Comparison of ENCODE assay signal across 1 cellular context in the genomic region with DNA sequence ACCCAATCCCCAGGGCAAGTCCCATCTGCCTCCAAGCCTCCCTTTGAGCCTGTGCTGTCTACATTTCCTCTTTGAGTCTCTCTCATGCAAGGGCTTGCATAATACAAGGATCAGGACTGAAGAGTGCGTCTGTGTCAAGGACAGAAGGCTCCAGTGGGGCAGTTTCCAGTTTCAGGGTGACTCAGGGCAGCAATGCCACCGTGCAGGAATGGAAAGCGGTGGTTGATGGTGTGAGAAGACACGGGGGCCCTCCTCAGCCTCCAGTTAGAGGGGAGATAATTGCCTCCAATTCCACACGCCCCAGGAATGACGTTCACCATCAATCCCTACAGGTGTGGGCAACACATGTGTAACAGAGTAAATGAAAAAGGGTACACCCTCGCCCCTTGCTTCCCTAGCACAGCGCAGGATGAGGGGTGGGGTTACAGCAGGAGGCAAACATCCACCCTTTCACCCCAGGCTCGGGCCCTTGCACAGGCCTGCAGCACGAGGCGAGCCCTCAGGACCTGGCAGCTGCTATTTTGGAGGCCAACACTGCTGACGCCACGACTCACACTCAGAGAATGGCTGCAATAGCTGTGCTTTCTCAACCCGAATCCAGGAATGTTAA.
TF ChIP-seq lines count a peak whose summit lies in the region.

No MANE protein-coding gene starts in this region.

TF ChIP-seq in HepG2, 621 proteins besides CTCF, POLR2A, EP300 and RAD21 (continued from another document and continues in another):
- TF ChIP-seq, protein P1, sequence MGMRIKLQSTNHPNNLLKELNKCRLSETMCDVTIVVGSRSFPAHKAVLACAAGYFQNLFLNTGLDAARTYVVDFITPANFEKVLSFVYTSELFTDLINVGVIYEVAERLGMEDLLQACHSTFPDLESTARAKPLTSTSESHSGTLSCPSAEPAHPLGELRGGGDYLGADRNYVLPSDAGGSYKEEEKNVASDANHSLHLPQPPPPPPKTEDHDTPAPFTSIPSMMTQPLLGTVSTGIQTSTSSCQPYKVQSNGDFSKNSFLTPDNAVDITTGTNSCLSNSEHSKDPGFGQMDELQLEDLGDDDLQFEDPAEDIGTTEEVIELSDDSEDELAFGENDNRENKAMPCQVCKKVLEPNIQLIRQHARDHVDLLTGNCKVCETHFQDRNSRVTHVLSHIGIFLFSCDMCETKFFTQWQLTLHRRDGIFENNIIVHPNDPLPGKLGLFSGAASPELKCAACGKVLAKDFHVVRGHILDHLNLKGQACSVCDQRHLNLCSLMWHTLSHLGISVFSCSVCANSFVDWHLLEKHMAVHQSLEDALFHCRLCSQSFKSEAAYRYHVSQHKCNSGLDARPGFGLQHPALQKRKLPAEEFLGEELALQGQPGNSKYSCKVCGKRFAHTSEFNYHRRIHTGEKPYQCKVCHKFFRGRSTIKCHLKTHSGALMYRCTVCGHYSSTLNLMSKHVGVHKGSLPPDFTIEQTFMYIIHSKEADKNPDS (CRISPR knock-in tag; IDR thresholded peaks at IDR 0.05), result 0 out of 2 replicates have a peak, but pooled peaks have one; percentile 39
- TF ChIP-seq NR2F2 (IDR thresholded peaks at IDR 0.05; ENCODE audit: borderline replicate concordance, low read depth), result 0 out of 2 replicates have a peak, but pooled peaks have one; percentile 23
- TF ChIP-seq MIER2 (CRISPR knock-in tag; IDR thresholded peaks at IDR 0.05), result 0 out of 2 replicates have a peak, but pooled peaks have one; percentile 21
- TF ChIP-seq RAD51 (IDR thresholded peaks at IDR 0.05; ENCODE audit: borderline replicate concordance), result no peak
- no peak for TF ChIP-seq FOXK2 (IDR thresholded peaks at IDR 0.05)
- TF ChIP-seq ZNF720 (CRISPR knock-in tag; IDR thresholded peaks at IDR 0.05), result no peak
- TF ChIP-seq CC2D1A (CRISPR knock-in tag; IDR thresholded peaks at IDR 0.05), result no peak
- TF ChIP-seq ZNF670 (CRISPR knock-in tag; IDR thresholded peaks at IDR 0.05; ENCODE audit: borderline replicate concordance), result no peak
- peak; percentile 66; the same call in 1 of the 2 replicates for TF ChIP-seq FOXC1 (CRISPR knock-in tag; IDR thresholded peaks at IDR 0.05; ENCODE audit: borderline replicate concordance)
- TF ChIP-seq CENPX (CRISPR knock-in tag; IDR thresholded peaks at IDR 0.05), result no peak
- TF ChIP-seq HNF4G (IDR thresholded peaks at IDR 0.05; ENCODE audit: borderline replicate concordance, low read depth, low read length), result no peak
- no peak for TF ChIP-seq HNF4G (CRISPR knock-in tag; IDR thresholded peaks at IDR 0.05; ENCODE audit: borderline replicate concordance, low read depth)
- TF ChIP-seq, protein P2, sequence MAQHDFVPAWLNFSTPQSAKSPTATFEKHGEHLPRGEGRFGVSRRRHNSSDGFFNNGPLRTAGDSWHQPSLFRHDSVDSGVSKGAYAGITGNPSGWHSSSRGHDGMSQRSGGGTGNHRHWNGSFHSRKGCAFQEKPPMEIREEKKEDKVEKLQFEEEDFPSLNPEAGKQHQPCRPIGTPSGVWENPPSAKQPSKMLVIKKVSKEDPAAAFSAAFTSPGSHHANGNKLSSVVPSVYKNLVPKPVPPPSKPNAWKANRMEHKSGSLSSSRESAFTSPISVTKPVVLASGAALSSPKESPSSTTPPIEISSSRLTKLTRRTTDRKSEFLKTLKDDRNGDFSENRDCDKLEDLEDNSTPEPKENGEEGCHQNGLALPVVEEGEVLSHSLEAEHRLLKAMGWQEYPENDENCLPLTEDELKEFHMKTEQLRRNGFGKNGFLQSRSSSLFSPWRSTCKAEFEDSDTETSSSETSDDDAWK (CRISPR knock-in tag; IDR thresholded peaks at IDR 0.05), result no peak
- TF ChIP-seq AKAP8 (CRISPR knock-in tag; IDR thresholded peaks at IDR 0.05), result no peak
- 0 out of 2 replicates have a peak, but pooled peaks have one; percentile 5 for TF ChIP-seq ZNF605 (CRISPR knock-in tag; IDR thresholded peaks at IDR 0.05)
- TF ChIP-seq, protein P3, sequence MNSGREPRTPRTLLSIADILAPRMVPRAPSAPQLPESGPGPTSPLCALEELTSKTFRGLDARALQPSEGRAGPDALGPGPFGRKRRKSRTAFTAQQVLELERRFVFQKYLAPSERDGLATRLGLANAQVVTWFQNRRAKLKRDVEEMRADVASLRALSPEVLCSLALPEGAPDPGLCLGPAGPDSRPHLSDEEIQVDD (CRISPR knock-in tag; IDR thresholded peaks at IDR 0.05; ENCODE audit: borderline replicate concordance), result no peak
- peak; percentile 40 for TF ChIP-seq MED1 (CRISPR knock-in tag; IDR thresholded peaks at IDR 0.05)
- TF ChIP-seq ZFY (CRISPR knock-in tag; IDR thresholded peaks at IDR 0.05), result 0 out of 2 replicates have a peak, but pooled peaks have one; percentile 22
- TF ChIP-seq SP5 (CRISPR knock-in tag; IDR thresholded peaks at IDR 0.05; ENCODE audit: borderline replicate concordance, low read depth), result no peak
- 0 out of 4 replicates have a peak, but pooled peaks of 1 of the 2 experiments have one; percentile 24 for TF ChIP-seq NR2F1 (CRISPR knock-in tag; IDR thresholded peaks at IDR 0.05)
- peak; percentile 83 for TF ChIP-seq RXRB (CRISPR knock-in tag; IDR thresholded peaks at IDR 0.05; ENCODE audit: borderline replicate concordance)
- TF ChIP-seq ZNF619 (CRISPR knock-in tag; IDR thresholded peaks at IDR 0.05), result no peak
- no peak for TF ChIP-seq JUNB (CRISPR knock-in tag; IDR thresholded peaks at IDR 0.05; ENCODE audit: borderline replicate concordance)
- TF ChIP-seq MTF2 (CRISPR knock-in tag; IDR thresholded peaks at IDR 0.05; ENCODE audit: borderline replicate concordance), result no peak
- TF ChIP-seq PHB2 (IDR thresholded peaks at IDR 0.05; ENCODE audit: partially characterized antibody), result no peak
- peak; percentile 28; the same call in 1 of the 2 replicates for TF ChIP-seq NCOA2 (CRISPR knock-in tag; IDR thresholded peaks at IDR 0.05)
- TF ChIP-seq, protein P4, sequence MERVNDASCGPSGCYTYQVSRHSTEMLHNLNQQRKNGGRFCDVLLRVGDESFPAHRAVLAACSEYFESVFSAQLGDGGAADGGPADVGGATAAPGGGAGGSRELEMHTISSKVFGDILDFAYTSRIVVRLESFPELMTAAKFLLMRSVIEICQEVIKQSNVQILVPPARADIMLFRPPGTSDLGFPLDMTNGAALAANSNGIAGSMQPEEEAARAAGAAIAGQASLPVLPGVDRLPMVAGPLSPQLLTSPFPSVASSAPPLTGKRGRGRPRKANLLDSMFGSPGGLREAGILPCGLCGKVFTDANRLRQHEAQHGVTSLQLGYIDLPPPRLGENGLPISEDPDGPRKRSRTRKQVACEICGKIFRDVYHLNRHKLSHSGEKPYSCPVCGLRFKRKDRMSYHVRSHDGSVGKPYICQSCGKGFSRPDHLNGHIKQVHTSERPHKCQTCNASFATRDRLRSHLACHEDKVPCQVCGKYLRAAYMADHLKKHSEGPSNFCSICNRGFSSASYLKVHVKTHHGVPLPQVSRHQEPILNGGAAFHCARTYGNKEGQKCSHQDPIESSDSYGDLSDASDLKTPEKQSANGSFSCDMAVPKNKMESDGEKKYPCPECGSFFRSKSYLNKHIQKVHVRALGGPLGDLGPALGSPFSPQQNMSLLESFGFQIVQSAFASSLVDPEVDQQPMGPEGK (CRISPR knock-in tag; IDR thresholded peaks at IDR 0.05), result peak; percentile 16; the same call in 1 of the 2 replicates
- TF ChIP-seq KLF16 (CRISPR knock-in tag; IDR thresholded peaks at IDR 0.05), result no peak
- TF ChIP-seq, protein P5, sequence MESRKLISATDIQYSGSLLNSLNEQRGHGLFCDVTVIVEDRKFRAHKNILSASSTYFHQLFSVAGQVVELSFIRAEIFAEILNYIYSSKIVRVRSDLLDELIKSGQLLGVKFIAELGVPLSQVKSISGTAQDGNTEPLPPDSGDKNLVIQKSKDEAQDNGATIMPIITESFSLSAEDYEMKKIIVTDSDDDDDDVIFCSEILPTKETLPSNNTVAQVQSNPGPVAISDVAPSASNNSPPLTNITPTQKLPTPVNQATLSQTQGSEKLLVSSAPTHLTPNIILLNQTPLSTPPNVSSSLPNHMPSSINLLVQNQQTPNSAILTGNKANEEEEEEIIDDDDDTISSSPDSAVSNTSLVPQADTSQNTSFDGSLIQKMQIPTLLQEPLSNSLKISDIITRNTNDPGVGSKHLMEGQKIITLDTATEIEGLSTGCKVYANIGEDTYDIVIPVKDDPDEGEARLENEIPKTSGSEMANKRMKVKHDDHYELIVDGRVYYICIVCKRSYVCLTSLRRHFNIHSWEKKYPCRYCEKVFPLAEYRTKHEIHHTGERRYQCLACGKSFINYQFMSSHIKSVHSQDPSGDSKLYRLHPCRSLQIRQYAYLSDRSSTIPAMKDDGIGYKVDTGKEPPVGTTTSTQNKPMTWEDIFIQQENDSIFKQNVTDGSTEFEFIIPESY (CRISPR knock-in tag; IDR thresholded peaks at IDR 0.05), result 0 out of 2 replicates have a peak, but pooled peaks have one; percentile 20
- no peak for TF ChIP-seq ZNF510 (CRISPR knock-in tag; IDR thresholded peaks at IDR 0.05; ENCODE audit: low read depth)
- peak; percentile 24; the same call in 1 of the 2 replicates for TF ChIP-seq SMC3 (IDR thresholded peaks at IDR 0.05; ENCODE audit: low read length)
- no peak for TF ChIP-seq ZNF75D (CRISPR knock-in tag; IDR thresholded peaks at IDR 0.05; ENCODE audit: borderline replicate concordance)
- TF ChIP-seq, protein P6, sequence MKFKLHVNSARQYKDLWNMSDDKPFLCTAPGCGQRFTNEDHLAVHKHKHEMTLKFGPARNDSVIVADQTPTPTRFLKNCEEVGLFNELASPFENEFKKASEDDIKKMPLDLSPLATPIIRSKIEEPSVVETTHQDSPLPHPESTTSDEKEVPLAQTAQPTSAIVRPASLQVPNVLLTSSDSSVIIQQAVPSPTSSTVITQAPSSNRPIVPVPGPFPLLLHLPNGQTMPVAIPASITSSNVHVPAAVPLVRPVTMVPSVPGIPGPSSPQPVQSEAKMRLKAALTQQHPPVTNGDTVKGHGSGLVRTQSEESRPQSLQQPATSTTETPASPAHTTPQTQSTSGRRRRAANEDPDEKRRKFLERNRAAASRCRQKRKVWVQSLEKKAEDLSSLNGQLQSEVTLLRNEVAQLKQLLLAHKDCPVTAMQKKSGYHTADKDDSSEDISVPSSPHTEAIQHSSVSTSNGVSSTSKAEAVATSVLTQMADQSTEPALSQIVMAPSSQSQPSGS (CRISPR knock-in tag; IDR thresholded peaks at IDR 0.05), result no peak
- TF ChIP-seq SOX13 (IDR thresholded peaks at IDR 0.05), result no peak
- TF ChIP-seq SOX13 (CRISPR knock-in tag; conservative IDR thresholded peaks at IDR 0.05 in 1 of 2, IDR thresholded peaks at IDR 0.05 in 1 of 2), result peak in 1 of 2 experiments; percentile 54; a peak in 2 of 4 replicates
- TF ChIP-seq, protein P7, sequence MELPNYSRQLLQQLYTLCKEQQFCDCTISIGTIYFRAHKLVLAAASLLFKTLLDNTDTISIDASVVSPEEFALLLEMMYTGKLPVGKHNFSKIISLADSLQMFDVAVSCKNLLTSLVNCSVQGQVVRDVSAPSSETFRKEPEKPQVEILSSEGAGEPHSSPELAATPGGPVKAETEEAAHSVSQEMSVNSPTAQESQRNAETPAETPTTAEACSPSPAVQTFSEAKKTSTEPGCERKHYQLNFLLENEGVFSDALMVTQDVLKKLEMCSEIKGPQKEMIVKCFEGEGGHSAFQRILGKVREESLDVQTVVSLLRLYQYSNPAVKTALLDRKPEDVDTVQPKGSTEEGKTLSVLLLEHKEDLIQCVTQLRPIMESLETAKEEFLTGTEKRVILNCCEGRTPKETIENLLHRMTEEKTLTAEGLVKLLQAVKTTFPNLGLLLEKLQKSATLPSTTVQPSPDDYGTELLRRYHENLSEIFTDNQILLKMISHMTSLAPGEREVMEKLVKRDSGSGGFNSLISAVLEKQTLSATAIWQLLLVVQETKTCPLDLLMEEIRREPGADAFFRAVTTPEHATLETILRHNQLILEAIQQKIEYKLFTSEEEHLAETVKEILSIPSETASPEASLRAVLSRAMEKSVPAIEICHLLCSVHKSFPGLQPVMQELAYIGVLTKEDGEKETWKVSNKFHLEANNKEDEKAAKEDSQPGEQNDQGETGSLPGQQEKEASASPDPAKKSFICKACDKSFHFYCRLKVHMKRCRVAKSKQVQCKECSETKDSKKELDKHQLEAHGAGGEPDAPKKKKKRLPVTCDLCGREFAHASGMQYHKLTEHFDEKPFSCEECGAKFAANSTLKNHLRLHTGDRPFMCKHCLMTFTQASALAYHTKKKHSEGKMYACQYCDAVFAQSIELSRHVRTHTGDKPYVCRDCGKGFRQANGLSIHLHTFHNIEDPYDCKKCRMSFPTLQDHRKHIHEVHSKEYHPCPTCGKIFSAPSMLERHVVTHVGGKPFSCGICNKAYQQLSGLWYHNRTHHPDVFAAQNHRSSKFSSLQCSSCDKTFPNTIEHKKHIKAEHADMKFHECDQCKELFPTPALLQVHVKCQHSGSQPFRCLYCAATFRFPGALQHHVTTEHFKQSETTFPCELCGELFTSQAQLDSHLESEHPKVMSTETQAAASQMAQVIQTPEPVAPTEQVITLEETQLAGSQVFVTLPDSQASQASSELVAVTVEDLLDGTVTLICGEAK (IDR thresholded peaks at IDR 0.05), result no peak
- TF ChIP-seq, protein P7 (CRISPR knock-in tag; IDR thresholded peaks at IDR 0.05), result no peak
- peak; percentile 49; the same call in 1 of the 2 replicates for TF ChIP-seq ELF1 (CRISPR knock-in tag; IDR thresholded peaks at IDR 0.05)
- 0 out of 2 replicates have a peak, but pooled peaks have one; percentile 38 for TF ChIP-seq ZNF552 (CRISPR knock-in tag; IDR thresholded peaks at IDR 0.05; ENCODE audit: borderline replicate concordance)
- TF ChIP-seq CEBPB (IDR thresholded peaks at IDR 0.05; ENCODE audit: borderline replicate concordance, low read depth, low read length), result peak; percentile 90
- no peak for TF ChIP-seq KLF11 (CRISPR knock-in tag; IDR thresholded peaks at IDR 0.05)
- TF ChIP-seq ADNP (CRISPR knock-in tag; IDR thresholded peaks at IDR 0.05), result no peak
- TF ChIP-seq YY1 (IDR thresholded peaks at IDR 0.05; ENCODE audit: insufficient read depth, insufficient replicate concordance, low read depth, low read length), result no peak
- peak; percentile 42; the same call in 1 of the 2 replicates for TF ChIP-seq SALL1 (CRISPR knock-in tag; IDR thresholded peaks at IDR 0.05)
- no peak for TF ChIP-seq ETV6 (CRISPR knock-in tag; conservative IDR thresholded peaks at IDR 0.05)
